In genomic region chr9:13675638-13676000, GRCh38 we compare ENCODE assay signal across 1 cellular context.
TF ChIP-seq lines count a peak whose summit lies in the region.

No MANE protein-coding gene starts in this region.

TF ChIP-seq in GM23338, 12 proteins besides CTCF, POLR2A, EP300 and RAD21 (continued from another document):
- no peak for TF ChIP-seq ZNF462 (CRISPR knock-in tag; IDR thresholded peaks at IDR 0.05)
